In the genomic region with DNA sequence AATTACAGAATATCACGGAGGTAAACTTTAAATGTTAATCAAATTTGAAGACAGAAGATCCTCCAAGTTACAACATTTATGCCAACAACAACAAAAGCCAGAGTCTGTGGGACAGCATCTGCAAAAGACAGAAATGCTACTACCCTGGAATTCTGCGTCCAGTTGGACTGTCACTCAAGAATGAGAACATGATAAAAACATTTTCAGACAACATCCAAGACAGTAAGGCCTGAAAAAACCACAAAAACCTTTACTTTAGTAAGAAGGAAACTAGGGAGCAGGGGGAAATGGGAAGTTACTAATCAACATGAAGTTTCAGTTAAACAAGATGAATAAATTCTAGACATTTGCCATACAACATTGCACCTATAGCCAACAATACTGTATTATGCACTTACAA, we compare ENCODE assay signal across 36 cellular contexts.
DNase-seq lines count a peak whose midpoint lies in the region; ATAC-seq, FAIRE-seq and TF ChIP-seq lines count a peak whose summit lies in the region.
"Had no signal": no experiment of that assay in that cellular context is flagged by ENCODE, and none has a peak within 500 bp of the region (broad histone marks: within the 10 kb centered on the region; RNA-seq: fewer than 3 reads in every experiment).

No MANE protein-coding gene starts in this region.

- H3K36me3 Mint-ChIP-seq in glutamatergic neuron (ENCODE audit: unreplicated experiment), result no peaks in the 10 kb centered on the region
- H3K36me3 Mint-ChIP-seq: brain, memory B cell had no signal

- H3K9me3 ChIP-seq in osteoblast (ENCODE audit: low read depth, low read length), result no peaks in the 10 kb centered on the region
- no peaks in the 10 kb centered on the region for H3K9me3 ChIP-seq in HepG2 (ENCODE audit: low read length)
- H3K9me3 ChIP-seq: BLaER1, esophagus muscularis mucosa, spleen, uterus had no signal

- H3K4me1 ChIP-seq in osteoblast (ENCODE audit: insufficient read depth, low read length) (peaks cover 9% of the 10 kb centered on the region), HepG2 (ENCODE audit: insufficient read depth, low read length) (no peaks in the 10 kb centered on the region), foreskin keratinocyte (no peaks in the 10 kb centered on the region)
- H3K4me1 ChIP-seq: BLaER1, spleen, uterus had no signal

- no peaks in the 10 kb centered on the region for H3K27me3 Mint-ChIP-seq in glutamatergic neuron (ENCODE audit: unreplicated experiment)
- H3K27me3 Mint-ChIP-seq: activated CD4-positive, alpha-beta memory T cell treated with anti-CD3 and anti-CD28 coated beads, Interleukin-2, amount 10 ng/mL, durations not matched to agents 7 days and 5 days; brain; memory B cell; stimulated activated naive CD8-positive, alpha-beta T cell treated with anti-CD3 and anti-CD28 coated beads, Interleukin-15, amount 100 ng/mL, for 72 hours; T-helper 17 cell had no signal

- intact Hi-C loops in HepG2 (cut with micrococcal nuclease; ENCODE audit: unreplicated experiment), result no loop called here
- intact Hi-C loops in head of caudate nucleus (cut with DNase I), result no loop called here

- H3K27ac ChIP-seq in osteoblast (ENCODE audit: low read depth, low read length), result no peak overlapping the region
- no peak overlapping the region for H3K27ac ChIP-seq in HepG2 (ENCODE audit: extremely low read length, insufficient read depth, low read length)
- no peak overlapping the region for H3K27ac ChIP-seq in foreskin keratinocyte
- H3K27ac ChIP-seq: BLaER1, dorsolateral prefrontal cortex, esophagus muscularis mucosa, HL-60, RWPE1, spleen, uterus had no signal

- ATAC-seq in HepG2, result no peak
- no peak for ATAC-seq in foreskin keratinocyte
- ATAC-seq: left colon; right cardiac atrium; stimulated activated naive CD8-positive, alpha-beta T cell treated with anti-CD3 and anti-CD28 coated beads, Interleukin-15, amount 100 ng/mL, for 72 hours; T-helper 17 cell had no signal

- H3K27ac Mint-ChIP-seq in glutamatergic neuron (ENCODE audit: unreplicated experiment), result no peak overlapping the region
- H3K27ac Mint-ChIP-seq: activated CD4-positive, alpha-beta memory T cell treated with anti-CD3 and anti-CD28 coated beads, Interleukin-2, amount 10 ng/mL, durations not matched to agents 7 days and 5 days; brain; memory B cell; stimulated activated naive CD8-positive, alpha-beta T cell treated with anti-CD3 and anti-CD28 coated beads, Interleukin-15, amount 100 ng/mL, for 72 hours; T-helper 17 cell had no signal

- no peaks in the 10 kb centered on the region for H4K20me1 ChIP-seq in osteoblast (ENCODE audit: insufficient read depth, low read length)
- H4K20me1 ChIP-seq in HepG2 (ENCODE audit: insufficient read depth, low read length), result no peaks in the 10 kb centered on the region
- H4K20me1 ChIP-seq: BLaER1 had no signal

- no peak for TF ChIP-seq CTCF in NB4 (IDR thresholded peaks at IDR 0.05; ENCODE audit: low read depth, low read length)
- no peak for TF ChIP-seq CTCF in osteoblast (IDR thresholded peaks at IDR 0.05; ENCODE audit: extremely low read depth, low read depth, low read length)
- no peak for TF ChIP-seq CTCF in HepG2 (CRISPR knock-in tag; IDR thresholded peaks at IDR 0.05)
- no peak for TF ChIP-seq CTCF in foreskin keratinocyte (conservative IDR thresholded peaks at IDR 0.05)
- TF ChIP-seq CTCF in glutamatergic neuron (IDR thresholded peaks at IDR 0.05; ENCODE audit: partially characterized antibody, unreplicated experiment), result no peak

- H2AFZ ChIP-seq in osteoblast (ENCODE audit: low read length) (peak overlapping the region; percentile 60), HepG2 (ENCODE audit: low read length) (no peak overlapping the region)

- TF ChIP-seq EP300 in HepG2 (IDR thresholded peaks at IDR 0.05; ENCODE audit: low read depth in 2 of 2, low read length in 2 of 2) (no peak), HepG2 (CRISPR knock-in tag; IDR thresholded peaks at IDR 0.05; ENCODE audit: borderline replicate concordance) (no peak)

- no peaks in the 10 kb centered on the region for H3K4me1 Mint-ChIP-seq in glutamatergic neuron (ENCODE audit: low read depth, unreplicated experiment)
- H3K4me1 Mint-ChIP-seq: activated CD4-positive, alpha-beta memory T cell treated with anti-CD3 and anti-CD28 coated beads, Interleukin-2, amount 10 ng/mL, durations not matched to agents 7 days and 5 days; memory B cell; stimulated activated naive CD8-positive, alpha-beta T cell treated with anti-CD3 and anti-CD28 coated beads, Interleukin-15, amount 100 ng/mL, for 72 hours; T-helper 17 cell had no signal

- CTCF ChIA-PET in HepG2 (lab: Yijun Ruan, JAX; ENCODE audit: low intra/inter-chr PET ratio, low total read pairs), result no interaction called here

- no TSS peak for BruUV-seq in HepG2 (replicated peaks; lab: Mats Ljungman, UMichigan)

- FAIRE-seq in HepG2 (lab: Jason Lieb, UNC), result no peak
- FAIRE-seq: endometrium, GM12892 had no signal

- H3K4me3 ChIP-seq in NB4 (ENCODE audit: low read depth, low read length) (no peak overlapping the region), osteoblast (ENCODE audit: insufficient read depth, low read length) (no peak overlapping the region), HepG2 (replicated peaks in 1 of 3; ENCODE audit: insufficient read depth in 1 of 3, low read depth in 2 of 3, low read length in 3 of 3) (no peak overlapping the region)
- H3K4me3 ChIP-seq: BLaER1, dorsolateral prefrontal cortex, esophagus muscularis mucosa, spleen, uterus had no signal

- H3K79me2 ChIP-seq in osteoblast (ENCODE audit: insufficient read depth, low read length) (no peaks in the 10 kb centered on the region), HepG2 (ENCODE audit: insufficient read depth, low read length) (no peaks in the 10 kb centered on the region)

- in situ Hi-C loops in HepG2 (cut with HindIII; ENCODE audit: extremely low pct_ligation_motif_present, low pct_unique_long_range_greater_than_20kb), result no loop called here

- no peaks in the 10 kb centered on the region for H3K9me3 Mint-ChIP-seq in glutamatergic neuron (ENCODE audit: unreplicated experiment)
- H3K9me3 Mint-ChIP-seq: brain, neural crest cell had no signal

- H3K27me3 ChIP-seq in osteoblast (ENCODE audit: insufficient read depth, low read length) (no peaks in the 10 kb centered on the region), HepG2 (ENCODE audit: control insufficient read depth in 1 of 2, insufficient read depth in 2 of 2, low read length in 2 of 2) (no peaks in the 10 kb centered on the region), foreskin keratinocyte (no peaks in the 10 kb centered on the region)
- H3K27me3 ChIP-seq: BLaER1, dorsolateral prefrontal cortex, esophagus muscularis mucosa, spleen, uterus had no signal

- H3K4me3 Mint-ChIP-seq in glutamatergic neuron (ENCODE audit: unreplicated experiment), result no peak overlapping the region
- H3K4me3 Mint-ChIP-seq: activated CD4-positive, alpha-beta memory T cell treated with anti-CD3 and anti-CD28 coated beads, Interleukin-2, amount 10 ng/mL, durations not matched to agents 7 days and 5 days; brain; memory B cell; neural crest cell; stimulated activated naive CD8-positive, alpha-beta T cell treated with anti-CD3 and anti-CD28 coated beads, Interleukin-15, amount 100 ng/mL, for 72 hours; T-helper 17 cell had no signal

- 0% methylated on average over 2 of the region's 2 CpGs for WGBS in HepG2 (ENCODE audit: low lambda C conversion rate)

- POLR2A ChIA-PET in HepG2 (lab: Yijun Ruan, JAX), result no interaction called here

- DNase-seq in CD1c-positive myeloid dendritic cell (ENCODE audit: extremely low spot score) (peak; percentile 54), NB4 (ENCODE audit: low read depth) (peak; percentile 19), amniotic epithelial cell (ENCODE audit: low read depth) (peak; percentile 13), osteoblast (ENCODE audit: insufficient read length, low spot score, missing footprints) (no peak), HepG2 (ENCODE audit: low spot score) (no peak), head of caudate nucleus (no peak), foreskin keratinocyte (no peak), glutamatergic neuron (no peak)
- DNase-seq: ACHN; activated CD4-positive, alpha-beta memory T cell treated with anti-CD3 and anti-CD28 coated beads, Interleukin-2, amount 10 ng/mL, durations not matched to agents 7 days and 5 days; activated CD8-positive, alpha-beta memory T cell treated with anti-CD3 and anti-CD28 coated beads, Interleukin-2, amount 50 U/mL, for 4 hours; activated naive CD4-positive, alpha-beta T cell; DMS153; dorsolateral prefrontal cortex; H7; KG1; left colon; MM.1S; NCI-H1436 treated with DMSO at 0.1 percent for 48 hours; NCI-H2081 treated with DMSO at 0.1 percent for 48 hours; NCI-H2227 treated with DMSO at 0.1 percent for 48 hours; NCI-H526; right cardiac atrium; spleen; stimulated activated naive CD8-positive, alpha-beta T cell treated with anti-CD3 and anti-CD28 coated beads, Interleukin-15, amount 100 ng/mL, for 72 hours; T-helper 17 cell; uterus had no signal

- TF ChIP-seq RAD21 in HepG2 (CRISPR knock-in tag; IDR thresholded peaks at IDR 0.05), result no peak

- TF ChIP-seq POLR2A in NB4 (IDR thresholded peaks at IDR 0.05; ENCODE audit: extremely low read depth, insufficient read length), result no peak
- no peak for TF ChIP-seq POLR2A in HepG2 (IDR thresholded peaks at IDR 0.05; ENCODE audit: insufficient read depth in 1 of 2, low read depth in 2 of 2, low read length in 2 of 2)

- H3K36me3 ChIP-seq in osteoblast (ENCODE audit: insufficient read depth, low read length), result no peaks in the 10 kb centered on the region
- H3K36me3 ChIP-seq in HepG2 (replicated peaks in 1 of 2; ENCODE audit: control insufficient read depth in 1 of 2, insufficient read depth in 2 of 2, low read length in 2 of 2), result no peaks in the 10 kb centered on the region
- H3K36me3 ChIP-seq: BLaER1, spleen, uterus had no signal

- no peak overlapping the region for H3K9ac ChIP-seq in HepG2 (ENCODE audit: insufficient read depth, low read depth, low read length)
- H3K9ac ChIP-seq: BLaER1 had no signal

- H3K4me2 ChIP-seq in osteoblast (ENCODE audit: insufficient read depth, low read length) (no peak overlapping the region), HepG2 (ENCODE audit: low read depth, low read length) (no peak overlapping the region)
- H3K4me2 ChIP-seq: BLaER1 had no signal

TF ChIP-seq in HepG2, 621 proteins besides CTCF, POLR2A, EP300 and RAD21:
- TF ChIP-seq, protein P1, sequence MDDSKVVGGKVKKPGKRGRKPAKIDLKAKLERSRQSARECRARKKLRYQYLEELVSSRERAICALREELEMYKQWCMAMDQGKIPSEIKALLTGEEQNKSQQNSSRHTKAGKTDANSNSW (CRISPR knock-in tag; IDR thresholded peaks at IDR 0.05; ENCODE audit: borderline replicate concordance), result no peak
- TF ChIP-seq ZNF570 (CRISPR knock-in tag; IDR thresholded peaks at IDR 0.05; ENCODE audit: borderline replicate concordance), result no peak
- no peak for TF ChIP-seq RFX3 (CRISPR knock-in tag; IDR thresholded peaks at IDR 0.05)

Comparison
In these comparisons a context has a peak if more than half of its experiments do, and no peak if none do; other contexts are left out.
1. DNase-seq: peak in CD1c-positive myeloid dendritic cell (single experiment), NB4 (single experiment) and amniotic epithelial cell (single experiment); none in osteoblast (single experiment), HepG2 (single experiment), head of caudate nucleus (0 of 42), foreskin keratinocyte (0 of 2) and glutamatergic neuron (single experiment).